ENCODE assay signal across 10 cellular contexts in the genomic region with DNA sequence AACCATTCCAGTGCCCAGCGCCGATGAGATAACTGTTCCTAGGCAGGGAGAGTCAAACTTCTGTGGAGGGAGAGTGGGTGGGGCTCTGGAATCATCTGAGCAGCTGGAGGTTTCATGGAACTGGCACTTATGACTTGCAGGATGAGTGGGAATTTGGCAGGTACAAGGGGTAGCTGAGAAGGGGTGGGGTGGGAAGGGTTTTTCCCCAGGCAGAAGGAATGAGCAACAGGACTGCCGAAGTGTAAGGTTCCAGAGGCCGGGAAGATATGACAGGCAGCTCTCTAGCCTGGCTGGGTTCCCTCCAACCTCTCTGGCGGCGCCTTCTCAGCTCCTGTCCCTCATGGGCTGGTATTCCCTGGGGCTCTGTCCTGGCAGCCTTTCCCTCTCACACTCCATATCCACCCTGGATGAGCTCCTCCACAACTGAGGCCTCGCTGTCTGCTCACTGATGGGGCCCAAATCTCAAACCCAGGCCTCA. TPM values are rescaled to one million over a fixed set of nuclear protein-coding genes. Genes with fewer than 3 reads are reported as not detected.
DNase-seq lines count a peak whose midpoint lies in the region; ATAC-seq and TF ChIP-seq lines count a peak whose summit lies in the region.
"Had no signal": no experiment of that assay in that cellular context is flagged by ENCODE, and none has a peak within 500 bp of the region (broad histone marks: within the 10 kb centered on the region; RNA-seq: fewer than 3 reads in every experiment).

No MANE protein-coding gene starts in this region.

- H4K20me1 ChIP-seq in neural progenitor cell (ENCODE audit: low read depth) = peaks cover 53% of the 10 kb centered on the region

- peak overlapping the region; percentile 100 for H3K27ac ChIP-seq in epithelial cell of prostate
- no peak overlapping the region for H3K27ac ChIP-seq in neural progenitor cell
- H3K27ac ChIP-seq: brain microvascular endothelial cell had no signal

- DNase-seq in Caco-2 = no peak
- DNase-seq in NCI-H1694 treated with DMSO at 0.1 percent for 48 hours (lab: John Stamatoyannopoulos, UW) = peak; percentile 36
- no peak for DNase-seq in epithelial cell of prostate (ENCODE audit: low read depth, low spot score)
- no peak for DNase-seq in neural progenitor cell (ENCODE audit: low spot score)
- DNase-seq in AG08395 (ENCODE audit: low spot score) = no peak
- DNase-seq: kidney glomerular epithelial cell had no signal

- TF ChIP-seq CTCF in Caco-2 (IDR thresholded peaks at IDR 0.05; ENCODE audit: insufficient read depth in 1 of 2, low read depth in 1 of 2, low read length in 1 of 2, severe bottlenecking in 1 of 2, unreplicated experiment in 1 of 2) = no peak
- no peak for TF ChIP-seq CTCF in neural progenitor cell (IDR thresholded peaks at IDR 0.05)

- H3K36me3 Mint-ChIP-seq in Caco-2 (ENCODE audit: insufficient read depth, unreplicated experiment) (peaks cover 30% of the 10 kb centered on the region), neural progenitor cell (peaks cover 6% of the 10 kb centered on the region)

- H3K9ac ChIP-seq in neural progenitor cell = no peak overlapping the region

- H3K27me3 ChIP-seq in Caco-2 (replicated peaks; ENCODE audit: control insufficient read depth, insufficient read depth, low read length) = peaks cover 3% of the 10 kb centered on the region
- peaks cover 89% of the 10 kb centered on the region for H3K27me3 ChIP-seq in neural progenitor cell
- H3K27me3 ChIP-seq: brain microvascular endothelial cell had no signal

- POLR2A ChIA-PET in Caco-2 (lab: Charles Lee) = no interaction called here

- H3K36me3 ChIP-seq in Caco-2 (ENCODE audit: control insufficient read depth, insufficient read depth, low read length) (0 out of 2 replicates have a peak, but pooled peaks cover 2% of the 10 kb centered on the region), neural progenitor cell (no peaks in the 10 kb centered on the region)
- H3K36me3 ChIP-seq: brain microvascular endothelial cell had no signal

- H3K79me2 ChIP-seq in neural progenitor cell (ENCODE audit: low read depth) = peaks cover 17% of the 10 kb centered on the region

- intact Hi-C loops in Caco-2 (cut with micrococcal nuclease; ENCODE audit: unreplicated experiment) = loop anchor here (5.0 kb wide), 1 partner anchor 140 kb away; no protein-coding TSS in a partner anchor

- H3K9me3 ChIP-seq in Caco-2 (no peaks in the 10 kb centered on the region), neural progenitor cell (ENCODE audit: low read depth) (no peaks in the 10 kb centered on the region)

- H3K4me3 Mint-ChIP-seq in Caco-2 (ENCODE audit: unreplicated experiment) (peak overlapping the region; percentile 88), neural progenitor cell (peak overlapping the region; percentile 85)

- peaks cover 46% of the 10 kb centered on the region for H3F3A ChIP-seq in neural progenitor cell (ENCODE audit: low read depth)

- H3K4me1 Mint-ChIP-seq in Caco-2 (ENCODE audit: low read depth, unreplicated experiment) (peaks cover 39% of the 10 kb centered on the region), neural progenitor cell (peaks cover 38% of the 10 kb centered on the region)

- BruUV-seq in Caco-2 (replicated peaks; lab: Mats Ljungman, UMichigan) = no TSS peak

- no peak overlapping the region for H2AFZ ChIP-seq in neural progenitor cell (replicated peaks)

- H3K27ac Mint-ChIP-seq in Caco-2 (ENCODE audit: unreplicated experiment) = no peak overlapping the region
- no peak overlapping the region for H3K27ac Mint-ChIP-seq in neural progenitor cell

- CTCF ChIA-PET in Caco-2 (lab: Charles Lee) = no interaction called here

- H3K4me3 ChIP-seq in Caco-2 (ENCODE audit: low read depth, low read length) = no peak overlapping the region
- H3K4me3 ChIP-seq in neural progenitor cell = no peak overlapping the region

- no peak overlapping the region for H3K4me2 ChIP-seq in neural progenitor cell

- no peaks in the 10 kb centered on the region for H3K9me3 Mint-ChIP-seq in Caco-2 (ENCODE audit: unreplicated experiment)
- no peaks in the 10 kb centered on the region for H3K9me3 Mint-ChIP-seq in neural progenitor cell

- peaks cover 18% of the 10 kb centered on the region for H3K27me3 Mint-ChIP-seq in Caco-2 (ENCODE audit: insufficient read depth, unreplicated experiment)
- peaks cover 33% of the 10 kb centered on the region for H3K27me3 Mint-ChIP-seq in neural progenitor cell (ENCODE audit: insufficient read depth, low read depth)

- peaks cover 50% of the 10 kb centered on the region for H3K4me1 ChIP-seq in Caco-2
- peaks cover 29% of the 10 kb centered on the region for H3K4me1 ChIP-seq in neural progenitor cell

- no peak for ATAC-seq in GM19452 (IDR thresholded peaks at IDR 0.05; ENCODE audit: unreplicated experiment)
- ATAC-seq in HG03442 (IDR thresholded peaks at IDR 0.05; ENCODE audit: unreplicated experiment) = no peak
- ATAC-seq in activated CD4-positive, CD25-positive, alpha-beta regulatory T cell treated with anti-CD3 and anti-CD28 coated beads, Interleukin-2, amount 50 U/mL, for 24 hours = no peak

RNA-seq across cellular contexts. Expression of a gene that starts 2.5 kb away (rescaled TPM):
- total RNA-seq in Caco-2 (2022) = 27.5 and 27.8 TPM in 2 replicates
- total RNA-seq in neural progenitor cell (ENCODE audit: low replicate concordance) = 6.2 and 9.1 TPM in 2 replicates

RNA-seq across cellular contexts. Expression of a gene that starts 55.5 kb away (rescaled TPM):
- total RNA-seq in Caco-2 (2022) = 69.6 and 70.7 TPM in 2 replicates
- 79.0 and 85.5 TPM in 2 replicates for total RNA-seq in neural progenitor cell (ENCODE audit: low replicate concordance)
